8 cellular contexts compared by ENCODE assay signal in genomic region chr11:90222152-90222458, GRCh38. TPM values are rescaled to one million over a fixed set of nuclear protein-coding genes. Genes with fewer than 3 reads are reported as not detected.
DNase-seq lines count a peak whose midpoint lies in the region; ATAC-seq and TF ChIP-seq lines count a peak whose summit lies in the region.

No MANE protein-coding gene starts in this region.

- H3K27me3 Mint-ChIP-seq in WTC11 (ENCODE audit: low read depth) = no peaks in the 10 kb centered on the region
- no peaks in the 10 kb centered on the region for H3K27me3 Mint-ChIP-seq in stimulated activated memory B cell treated with anti-CD40 and anti-IgM and Interleukin-4, amounts not matched to agents 10 μg/mL and 1 μg/mL and 100 μg/mL, for 72 hours

- ATAC-seq in GM21717 (IDR thresholded peaks at IDR 0.05; ENCODE audit: unreplicated experiment) (peak; percentile 25), WTC11 (no peak), HG03342 (IDR thresholded peaks at IDR 0.05; ENCODE audit: unreplicated experiment) (no peak)
- ATAC-seq in stimulated activated memory B cell treated with anti-CD40 and anti-IgM and Interleukin-4, amounts not matched to agents 10 μg/mL and 1 μg/mL and 100 μg/mL, for 72 hours = no peak

- H3K4me1 ChIP-seq in ACC112 (ENCODE audit: control insufficient read depth, insufficient read depth, low read length, unreplicated experiment) (peaks cover 20% of the 10 kb centered on the region), iPS DF 6.9 (ENCODE audit: control insufficient read depth, insufficient read depth, low read length) (no peaks in the 10 kb centered on the region)

- no peaks in the 10 kb centered on the region for H3K9me3 ChIP-seq in iPS DF 6.9 (ENCODE audit: control insufficient read depth, insufficient read depth, low read length)

- POLR2A ChIA-PET in WTC11 (lab: Charles Lee) = interaction anchor here (0.5 kb wide), 1 partner anchor 255 kb away, joined by 3 read pairs; no protein-coding TSS in a partner anchor

- H3K36me3 ChIP-seq in ACC112 (ENCODE audit: insufficient read depth, low read length) = no peaks in the 10 kb centered on the region
- no peaks in the 10 kb centered on the region for H3K36me3 ChIP-seq in iPS DF 6.9 (ENCODE audit: control insufficient read depth, insufficient read depth, low read length)

- H3K4me1 Mint-ChIP-seq in WTC11 = peaks cover 52% of the 10 kb centered on the region
- H3K4me1 Mint-ChIP-seq in stimulated activated memory B cell treated with anti-CD40 and anti-IgM and Interleukin-4, amounts not matched to agents 10 μg/mL and 1 μg/mL and 100 μg/mL, for 72 hours = peaks cover 56% of the 10 kb centered on the region

- H3K4me3 ChIP-seq in ACC112 (ENCODE audit: low read depth, low read length) = peak overlapping the region; percentile 96
- peak overlapping the region; percentile 57 for H3K4me3 ChIP-seq in iPS DF 6.9 (ENCODE audit: low read length)

- H3K27ac ChIP-seq in ACC112 (ENCODE audit: low read depth, low read length) (peak overlapping the region; percentile 62; the same call in 1 of the 2 replicates), iPS DF 6.9 (ENCODE audit: low read length) (no peak overlapping the region)

- peaks cover 54% of the 10 kb centered on the region for H3K79me2 ChIP-seq in ACC112 (ENCODE audit: control insufficient read depth, insufficient read depth, low read length, unreplicated experiment)

- no peak for TF ChIP-seq CTCF in WTC11 (IDR thresholded peaks at IDR 0.05)

- H3K9me3 Mint-ChIP-seq in WTC11 = peaks cover 13% of the 10 kb centered on the region
- no peaks in the 10 kb centered on the region for H3K9me3 Mint-ChIP-seq in stimulated activated memory B cell treated with anti-CD40 and anti-IgM and Interleukin-4, amounts not matched to agents 10 μg/mL and 1 μg/mL and 100 μg/mL, for 72 hours

- H3K36me3 Mint-ChIP-seq in WTC11 = peaks cover 20% of the 10 kb centered on the region
- H3K36me3 Mint-ChIP-seq in stimulated activated memory B cell treated with anti-CD40 and anti-IgM and Interleukin-4, amounts not matched to agents 10 μg/mL and 1 μg/mL and 100 μg/mL, for 72 hours = peaks cover 9% of the 10 kb centered on the region

- H3K4me3 Mint-ChIP-seq in WTC11 = peak overlapping the region; percentile 93
- H3K4me3 Mint-ChIP-seq in stimulated activated memory B cell treated with anti-CD40 and anti-IgM and Interleukin-4, amounts not matched to agents 10 μg/mL and 1 μg/mL and 100 μg/mL, for 72 hours = peak overlapping the region; percentile 100

- no peaks in the 10 kb centered on the region for H3K27me3 ChIP-seq in ACC112 (ENCODE audit: insufficient read depth, low read length)
- no peaks in the 10 kb centered on the region for H3K27me3 ChIP-seq in iPS DF 6.9 (ENCODE audit: control insufficient read depth, insufficient read depth, low read length)

- no CpG with 5 or more reads among the region's 11 CpGs for WGBS in iPS DF 6.9 (ENCODE audit: insufficient coverage, insufficient read length)

- DNase-seq in WTC11 (ENCODE audit: low spot score) (no peak), iPS DF 6.9 (ENCODE audit: low read depth, low spot score) (no peak), SHP77 (lab: John Stamatoyannopoulos, UW) (no peak), NCI-H1694 treated with DMSO at 0.1 percent for 48 hours (lab: John Stamatoyannopoulos, UW) (no peak)

- H3K27ac Mint-ChIP-seq in WTC11 = peak overlapping the region; percentile 91
- peak overlapping the region; percentile 95 for H3K27ac Mint-ChIP-seq in stimulated activated memory B cell treated with anti-CD40 and anti-IgM and Interleukin-4, amounts not matched to agents 10 μg/mL and 1 μg/mL and 100 μg/mL, for 72 hours

- CTCF ChIA-PET in WTC11 (lab: Charles Lee) = no interaction called here

- peak overlapping the region; percentile 91 for H2AFZ ChIP-seq in ACC112 (ENCODE audit: low read length, unreplicated experiment)

TF ChIP-seq in WTC11, 78 proteins besides CTCF, POLR2A, EP300 and RAD21:
- TF ChIP-seq SP1 (CRISPR knock-in tag; conservative IDR thresholded peaks at IDR 0.05) (no peak), TCF7 (CRISPR knock-in tag; IDR thresholded peaks at IDR 0.05; ENCODE audit: low read depth) (no peak), OVOL2 (CRISPR knock-in tag; IDR thresholded peaks at IDR 0.05; ENCODE audit: borderline replicate concordance) (no peak)
- TF ChIP-seq, protein P1, sequence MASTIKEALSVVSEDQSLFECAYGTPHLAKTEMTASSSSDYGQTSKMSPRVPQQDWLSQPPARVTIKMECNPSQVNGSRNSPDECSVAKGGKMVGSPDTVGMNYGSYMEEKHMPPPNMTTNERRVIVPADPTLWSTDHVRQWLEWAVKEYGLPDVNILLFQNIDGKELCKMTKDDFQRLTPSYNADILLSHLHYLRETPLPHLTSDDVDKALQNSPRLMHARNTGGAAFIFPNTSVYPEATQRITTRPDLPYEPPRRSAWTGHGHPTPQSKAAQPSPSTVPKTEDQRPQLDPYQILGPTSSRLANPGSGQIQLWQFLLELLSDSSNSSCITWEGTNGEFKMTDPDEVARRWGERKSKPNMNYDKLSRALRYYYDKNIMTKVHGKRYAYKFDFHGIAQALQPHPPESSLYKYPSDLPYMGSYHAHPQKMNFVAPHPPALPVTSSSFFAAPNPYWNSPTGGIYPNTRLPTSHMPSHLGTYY (CRISPR knock-in tag; IDR thresholded peaks at IDR 0.05) = no peak

RNA-seq across cellular contexts. Expression of gene CHORDC1, which starts 0.7 kb away (rescaled TPM):
- total RNA-seq in WTC11 (2021) = 71.8 to 83.4 TPM (median 74.0 TPM) in 3 replicates
